8 cellular contexts compared by ENCODE assay signal in genomic region chr15:98548172-98548971, GRCh38.
DNase-seq lines count a peak whose midpoint lies in the region; TF ChIP-seq lines count a peak whose summit lies in the region.

No MANE protein-coding gene starts in this region.

- no peak for TF ChIP-seq POLR2A in esophagus squamous epithelium (IDR thresholded peaks at IDR 0.05)

- peaks cover 2% of the 10 kb centered on the region for H3K36me3 Mint-ChIP-seq in IgD-negative memory B cell

- H3K4me2 ChIP-seq in Karpas-422 (ENCODE audit: low read depth, low read length, poor library complexity, severe bottlenecking) = no peak overlapping the region

- intact Hi-C loops in esophagus squamous epithelium (cut with DNase I) = no loop called here

- H3K9me2 ChIP-seq in Karpas-422 (replicated peaks; ENCODE audit: insufficient read depth, low read length) = no peaks in the 10 kb centered on the region

- no peaks in the 10 kb centered on the region for H3K79me2 ChIP-seq in Karpas-422 (ENCODE audit: low read length)

- peak overlapping the region; percentile 60 to 87 (median 79) for H3K27ac ChIP-seq in esophagus squamous epithelium
- H3K27ac ChIP-seq in Karpas-422 (ENCODE audit: low read length) = no peak overlapping the region

- DNase-seq in AG09319 (ENCODE audit: extremely low read depth, low read depth) = peak; percentile 44
- peak; percentile 77 for DNase-seq in activated CD8-positive, alpha-beta memory T cell treated with anti-CD3 and anti-CD28 coated beads, Interleukin-2, amount 50 U/mL, for 48 hours
- peak; percentile 6 for DNase-seq in esophagus squamous epithelium (lab: John Stamatoyannopoulos, UW)
- DNase-seq in mucosa of gallbladder (ENCODE audit: low spot score) = peak; percentile 49
- DNase-seq in stimulated activated CD8-positive, alpha-beta memory T cell treated with anti-CD3 and anti-CD28 coated beads, Interleukin-4, amount 100 ng/mL, for 24 hours (ENCODE audit: low read depth) = peak; percentile 31
- DNase-seq in HUDEP-2 (lab: John Stamatoyannopoulos, UW; ENCODE audit: unreplicated experiment in 76 of 76) = no peak
- DNase-seq in Karpas-422 = no peak

- H3K27ac Mint-ChIP-seq in IgD-negative memory B cell = no peak overlapping the region

- 0 to 3% methylated on average over 15 to 16 of the region's 63 CpGs for WGBS in esophagus squamous epithelium, 2 donors

- no peaks in the 10 kb centered on the region for H4K20me1 ChIP-seq in Karpas-422 (ENCODE audit: insufficient read depth, low read depth, low read length)

- no peaks in the 10 kb centered on the region for H3K36me3 ChIP-seq in esophagus squamous epithelium
- no peaks in the 10 kb centered on the region for H3K36me3 ChIP-seq in Karpas-422 (ENCODE audit: insufficient read depth, low read length)

- H3K9me3 ChIP-seq in esophagus squamous epithelium (no peaks in the 10 kb centered on the region), Karpas-422 (ENCODE audit: low read length) (no peaks in the 10 kb centered on the region)

- H3K4me1 Mint-ChIP-seq in IgD-negative memory B cell = peaks cover 7 to 12% (median 8%) of the 10 kb centered on the region in 3 donors

- H3K4me3 ChIP-seq in esophagus squamous epithelium = peak overlapping the region; percentile 33 to 74 (median 47)
- no peak overlapping the region for H3K4me3 ChIP-seq in Karpas-422 (ENCODE audit: low read length)

- TF ChIP-seq CTCF in AG09319 (IDR thresholded peaks at IDR 0.05; ENCODE audit: low read depth, low read length) = peak; percentile 20
- TF ChIP-seq CTCF in esophagus squamous epithelium (IDR thresholded peaks at IDR 0.05) = peak in 2 of 6 experiments; percentile 8 to 11

- no peak overlapping the region for H3K9ac ChIP-seq in Karpas-422 (ENCODE audit: low read length)

- H3K4me1 ChIP-seq in esophagus squamous epithelium = peaks cover 0 to 22% (median 11%) of the 10 kb centered on the region in 3 donors
- no peaks in the 10 kb centered on the region for H3K4me1 ChIP-seq in Karpas-422 (ENCODE audit: low read length)

- H3K9me3 Mint-ChIP-seq in IgD-negative memory B cell = peaks cover 0 to 2% (median 2%) of the 10 kb centered on the region in 3 donors

- peaks cover 31% of the 10 kb centered on the region for H3K27me3 Mint-ChIP-seq in IgD-negative memory B cell

- H2AFZ ChIP-seq in Karpas-422 (ENCODE audit: low read length) = no peak overlapping the region

- peak overlapping the region; percentile 69 to 91 (median 83) for H3K4me3 Mint-ChIP-seq in IgD-negative memory B cell

- H3K27me3 ChIP-seq in esophagus squamous epithelium (peaks cover 0 to 8% (median 0%) of the 10 kb centered on the region in 4 donors), Karpas-422 (ENCODE audit: low read length) (no peaks in the 10 kb centered on the region)

Comparison
In these comparisons a context has a peak if more than half of its experiments do, and no peak if none do; other contexts are left out.
1. DNase-seq: peak in AG09319 (single experiment), activated CD8-positive, alpha-beta memory T cell treated with anti-CD3 and anti-CD28 coated beads, Interleukin-2, amount 50 U/mL, for 48 hours (single experiment), esophagus squamous epithelium (single experiment), mucosa of gallbladder (single experiment) and stimulated activated CD8-positive, alpha-beta memory T cell treated with anti-CD3 and anti-CD28 coated beads, Interleukin-4, amount 100 ng/mL, for 24 hours (single experiment); none in HUDEP-2 (0 of 76) and Karpas-422 (single experiment).